In genomic region chr10:123559066-123559822, GRCh38 we compare ENCODE assay signal across 9 cellular contexts.
A peak's percentile ranks its signal among the peaks of the same experiment; 100 is the strongest.
DNase-seq lines count a peak whose midpoint lies in the region; ATAC-seq, FAIRE-seq and TF ChIP-seq lines count a peak whose summit lies in the region.
"Had no signal": no experiment of that assay in that cellular context is flagged by ENCODE, and none has a peak within 500 bp of the region (broad histone marks: within the 10 kb centered on the region; RNA-seq: fewer than 3 reads in every experiment).

No MANE protein-coding gene starts in this region.

- CTCF ChIA-PET in RWPE1 (lab: Yijun Ruan, JAX), result interaction anchor here (0.6 to 2.9 kb wide), 9 partner anchors 11 to 516 kb away, joined by 3 to 24 read pairs (median 4); no protein-coding TSS in a partner anchor

- POLR2A ChIA-PET in RWPE1 (lab: Yijun Ruan, JAX; ENCODE audit: low non-redundant PET), result no interaction called here

- H3K4me1 ChIP-seq in osteoblast (ENCODE audit: insufficient read depth, low read length) (no peaks in the 10 kb centered on the region), thoracic aorta (ENCODE audit: control insufficient read depth in 1 of 2, low read depth in 2 of 2) (no peaks in the 10 kb centered on the region)

- H3K36me3 ChIP-seq in osteoblast (ENCODE audit: insufficient read depth, low read length), result no peaks in the 10 kb centered on the region
- no peaks in the 10 kb centered on the region for H3K36me3 ChIP-seq in thoracic aorta

- TF ChIP-seq CTCF in RWPE1 (conservative IDR thresholded peaks at IDR 0.05; ENCODE audit: low read depth) (peak; percentile 84), osteoblast (IDR thresholded peaks at IDR 0.05; ENCODE audit: extremely low read depth, low read depth, low read length) (peak; percentile 93), thoracic aorta (IDR thresholded peaks at IDR 0.05) (peak; percentile 96)

- DNase-seq in DMS 273 (lab: John Stamatoyannopoulos, UW; ENCODE audit: unreplicated experiment) (peak; percentile 68), DMS 273 treated with DMSO at 0.1 percent for 48 hours (lab: John Stamatoyannopoulos, UW) (no peak), HT1080 (ENCODE audit: low read depth) (peak; percentile 58), RWPE1 (ENCODE audit: low spot score) (peak; percentile 84), frontal cortex (ENCODE audit: low spot score in 2 of 2) (peak; percentile 81 to 91), osteoblast (ENCODE audit: insufficient read length, low spot score, missing footprints) (peak; percentile 92), thoracic aorta (ENCODE audit: low spot score) (no peak)
- DNase-seq in activated effector memory CD4-positive, alpha-beta T cell treated with Interleukin-2 at 50 U/mL for 16 hours, result peak; percentile 45

- H3K27ac ChIP-seq in RWPE1 (no peak overlapping the region), osteoblast (ENCODE audit: low read depth, low read length) (no peak overlapping the region), thoracic aorta (no peak overlapping the region)

- no peak overlapping the region for H3K4me2 ChIP-seq in osteoblast (ENCODE audit: insufficient read depth, low read length)

- no peaks in the 10 kb centered on the region for H3K9me3 ChIP-seq in osteoblast (ENCODE audit: low read depth, low read length)
- H3K9me3 ChIP-seq in thoracic aorta, result no peaks in the 10 kb centered on the region

- no peaks in the 10 kb centered on the region for H3K27me3 ChIP-seq in osteoblast (ENCODE audit: insufficient read depth, low read length)
- no peaks in the 10 kb centered on the region for H3K27me3 ChIP-seq in thoracic aorta (replicated peaks; ENCODE audit: insufficient read depth)

- FAIRE-seq in frontal cortex (lab: Jason Lieb, UNC), result peak; percentile 97
- FAIRE-seq: A204.1 had no signal

- no peaks in the 10 kb centered on the region for H3K79me2 ChIP-seq in osteoblast (ENCODE audit: insufficient read depth, low read length)

- no peak overlapping the region for H2AFZ ChIP-seq in osteoblast (ENCODE audit: low read length)

- H3K4me3 ChIP-seq in osteoblast (ENCODE audit: insufficient read depth, low read length) (no peak overlapping the region), thoracic aorta (no peak overlapping the region)

- peak; percentile 64 for ATAC-seq in thoracic aorta (ENCODE audit: insufficient number of reproducible peaks, low FRiP score, low read depth)

- no peaks in the 10 kb centered on the region for H4K20me1 ChIP-seq in osteoblast (ENCODE audit: insufficient read depth, low read length)

Comparison
In these comparisons a context has a peak if more than half of its experiments do, and no peak if none do; other contexts are left out.
1. DNase-seq: peak in DMS 273 (single experiment), HT1080 (single experiment), RWPE1 (single experiment), activated effector memory CD4-positive, alpha-beta T cell treated with Interleukin-2 at 50 U/mL for 16 hours (single experiment), frontal cortex (2 of 2) and osteoblast (single experiment); none in DMS 273 treated with DMSO at 0.1 percent for 48 hours (single experiment) and thoracic aorta (single experiment).
2. Peak in every context shown above with its lines, with median percentiles within 50 percentile points of each other: CTCF ChIP-seq.